ENCODE assay signal across 9 cellular contexts in genomic region chr9:113011911-113012381, GRCh38. TPM values are rescaled to one million over a fixed set of nuclear protein-coding genes. Genes with fewer than 3 reads are reported as not detected.
DNase-seq lines count a peak whose midpoint lies in the region; ATAC-seq and TF ChIP-seq lines count a peak whose summit lies in the region.
"Had no signal": no experiment of that assay in that cellular context is flagged by ENCODE, and none has a peak within 500 bp of the region (broad histone marks: within the 10 kb centered on the region; RNA-seq: fewer than 3 reads in every experiment).

TSS of gene ZNF883 (minus strand) at chr9:113012192.

- H3K79me2 ChIP-seq in fibroblast of lung (ENCODE audit: control insufficient read depth, insufficient read depth, low read length): no peaks in the 10 kb centered on the region

- CTCF ChIA-PET in naive thymus-derived CD4-positive, alpha-beta T cell (lab: Charles Lee): no interaction called here

- ATAC-seq in CD4-positive, CD25-positive, alpha-beta regulatory T cell (ENCODE audit: low read depth in 2 of 2): no peak
- ATAC-seq in naive thymus-derived CD4-positive, alpha-beta T cell: peak; percentile 64
- no peak for ATAC-seq in HG02970 (IDR thresholded peaks at IDR 0.05; ENCODE audit: low FRiP score, unreplicated experiment)

- no peak within 1 kb of the TSS for H3K9ac ChIP-seq in fibroblast of lung (ENCODE audit: insufficient read depth, low read length)
- no peak within 1 kb of the TSS for H3K9ac ChIP-seq in stomach smooth muscle (ENCODE audit: low read length in 2 of 2)

- DNase-seq in CD4-positive, CD25-positive, alpha-beta regulatory T cell: peak in 2 of 3 donors; percentile 25 to 26
- DNase-seq in NCI-H1417 treated with DMSO at 0.1 percent for 48 hours (lab: John Stamatoyannopoulos, UW) (peak; percentile 58), activated T-cell treated with anti-CD3 and anti-CD28 coated beads for 48 hours (ENCODE audit: low read depth) (peak; percentile 4), fibroblast of lung (ENCODE audit: low read depth in 2 of 2) (peak; percentile 69 to 80), GM19240 (ENCODE audit: insufficient read length, low spot score) (no peak)
- DNase-seq in naive thymus-derived CD4-positive, alpha-beta T cell: peak in 8 of 9 donors; percentile 7 to 52 (median 34)

- H3K9me3 ChIP-seq in CD4-positive, CD25-positive, alpha-beta regulatory T cell (ENCODE audit: control insufficient read depth in 2 of 2, low read length in 2 of 2): peaks cover 12 to 14% of the 10 kb centered on the region in 2 experiments
- no peaks in the 10 kb centered on the region for H3K9me3 ChIP-seq in fibroblast of lung (ENCODE audit: control insufficient read depth, insufficient read depth, low read depth, low read length)
- H3K9me3 ChIP-seq in naive thymus-derived CD4-positive, alpha-beta T cell (ENCODE audit: control insufficient read depth in 2 of 3, low read length in 3 of 3): peaks cover 0 to 17% (median 0%) of the 10 kb centered on the region in 3 experiments
- peaks cover 0 to 10% of the 10 kb centered on the region in 2 donors for H3K9me3 ChIP-seq in stomach smooth muscle (ENCODE audit: control insufficient read depth in 2 of 2, low read length in 2 of 2)
- H3K9me3 ChIP-seq: neutrophil had no signal

- H3K27ac Mint-ChIP-seq in CD4-positive, CD25-positive, alpha-beta regulatory T cell: peak within 1 kb of the TSS in 1 of 3 donors; percentile 26
- H3K27ac Mint-ChIP-seq in naive thymus-derived CD4-positive, alpha-beta T cell: peak within 1 kb of the TSS in 3 of 9 donors; percentile 45 to 84 (median 60)

- H3K9me3 Mint-ChIP-seq in CD4-positive, CD25-positive, alpha-beta regulatory T cell: peaks cover 0 to 56% (median 25%) of the 10 kb centered on the region in 7 donors
- H3K9me3 Mint-ChIP-seq in naive thymus-derived CD4-positive, alpha-beta T cell: peaks cover 0 to 94% (median 51%) of the 10 kb centered on the region in 11 donors

- H3K4me3 Mint-ChIP-seq in CD4-positive, CD25-positive, alpha-beta regulatory T cell: peak within 1 kb of the TSS in 2 of 4 donors; percentile 79 to 86
- H3K4me3 Mint-ChIP-seq in naive thymus-derived CD4-positive, alpha-beta T cell: peak within 1 kb of the TSS in 9 of 10 donors; percentile 63 to 86 (median 79)

- H3K4me1 Mint-ChIP-seq in CD4-positive, CD25-positive, alpha-beta regulatory T cell: peaks cover 0 to 3% (median 0%) of the 10 kb centered on the region in 4 donors
- peaks cover 0 to 4% (median 0%) of the 10 kb centered on the region in 7 donors for H3K4me1 Mint-ChIP-seq in naive thymus-derived CD4-positive, alpha-beta T cell

- POLR2A ChIA-PET in naive thymus-derived CD4-positive, alpha-beta T cell (lab: Charles Lee): no interaction called here

- peaks cover 1% of the 10 kb centered on the region for H3K27me3 ChIP-seq in CD4-positive, CD25-positive, alpha-beta regulatory T cell (ENCODE audit: control insufficient read depth, insufficient read depth, low read length)
- H3K27me3 ChIP-seq in fibroblast of lung (ENCODE audit: control insufficient read depth, insufficient read depth, low read length) (no peaks in the 10 kb centered on the region), stomach smooth muscle (ENCODE audit: control insufficient read depth in 1 of 2, insufficient read depth in 2 of 2, low read length in 2 of 2) (no peaks in the 10 kb centered on the region)
- no peaks in the 10 kb centered on the region for H3K27me3 ChIP-seq in naive thymus-derived CD4-positive, alpha-beta T cell (ENCODE audit: control insufficient read depth in 2 of 2, insufficient read depth in 2 of 2, low read length in 2 of 2)

- H2AFZ ChIP-seq in fibroblast of lung (ENCODE audit: low read length): peak within 1 kb of the TSS; percentile 78

- H3K36me3 ChIP-seq in CD4-positive, CD25-positive, alpha-beta regulatory T cell (ENCODE audit: control insufficient read depth, insufficient read depth, low read length): no peaks in the 10 kb centered on the region
- no peaks in the 10 kb centered on the region for H3K36me3 ChIP-seq in fibroblast of lung (ENCODE audit: control insufficient read depth, insufficient read depth, low read length)
- H3K36me3 ChIP-seq in naive thymus-derived CD4-positive, alpha-beta T cell (ENCODE audit: control insufficient read depth in 2 of 3, insufficient read depth in 3 of 3, low read length in 3 of 3): no peaks in the 10 kb centered on the region
- H3K36me3 ChIP-seq in stomach smooth muscle (ENCODE audit: control insufficient read depth in 2 of 2, insufficient read depth in 2 of 2, low read length in 2 of 2): peaks cover 2 to 3% of the 10 kb centered on the region in 2 donors
- H3K36me3 ChIP-seq: neutrophil had no signal

- intact Hi-C loops in naive thymus-derived CD4-positive, alpha-beta T cell (cut with micrococcal nuclease): no loop called here

- H4K20me1 ChIP-seq in fibroblast of lung (ENCODE audit: control insufficient read depth, extremely low read depth, insufficient read depth, low read length): no peaks in the 10 kb centered on the region

- peak within 1 kb of the TSS; percentile 62 for H3K4me2 ChIP-seq in fibroblast of lung (ENCODE audit: extremely low read depth, insufficient read depth, low read length)

- H3K36me3 Mint-ChIP-seq in CD4-positive, CD25-positive, alpha-beta regulatory T cell: peaks cover 5% of the 10 kb centered on the region
- H3K36me3 Mint-ChIP-seq in naive thymus-derived CD4-positive, alpha-beta T cell: peaks cover 0 to 24% (median 16%) of the 10 kb centered on the region in 5 donors

- H3K4me1 ChIP-seq in CD4-positive, CD25-positive, alpha-beta regulatory T cell (ENCODE audit: control insufficient read depth, insufficient read depth, low read length, poor library complexity, severe bottlenecking): no peaks in the 10 kb centered on the region
- H3K4me1 ChIP-seq in fibroblast of lung (ENCODE audit: control insufficient read depth, extremely low read depth, insufficient read depth, low read length) (no peaks in the 10 kb centered on the region), stomach smooth muscle (ENCODE audit: control insufficient read depth, insufficient read depth, low read length) (no peaks in the 10 kb centered on the region)
- H3K4me1 ChIP-seq in naive thymus-derived CD4-positive, alpha-beta T cell (ENCODE audit: control insufficient read depth in 2 of 2, insufficient read depth in 2 of 2, low read length in 2 of 2): no peaks in the 10 kb centered on the region

- TF ChIP-seq CTCF in fibroblast of lung (conservative IDR thresholded peaks at IDR 0.05 in 1 of 2, IDR thresholded peaks at IDR 0.05 in 1 of 2; ENCODE audit: low read depth in 1 of 2, low read length in 2 of 2): peak; percentile 13 to 34

- H3K27me3 Mint-ChIP-seq in CD4-positive, CD25-positive, alpha-beta regulatory T cell: no peaks in the 10 kb centered on the region
- peaks cover 6 to 42% (median 35%) of the 10 kb centered on the region in 5 donors for H3K27me3 Mint-ChIP-seq in naive thymus-derived CD4-positive, alpha-beta T cell

- no peak within 1 kb of the TSS for H3K27ac ChIP-seq in CD4-positive, CD25-positive, alpha-beta regulatory T cell (ENCODE audit: insufficient read depth, low read length, poor library complexity, severe bottlenecking)
- H3K27ac ChIP-seq in fibroblast of lung (ENCODE audit: insufficient read depth, low read length): no peak within 1 kb of the TSS
- H3K27ac ChIP-seq in naive thymus-derived CD4-positive, alpha-beta T cell (ENCODE audit: low read depth, low read length): no peak within 1 kb of the TSS
- no peak within 1 kb of the TSS for H3K27ac ChIP-seq in stomach smooth muscle (ENCODE audit: low read length)
- H3K27ac ChIP-seq: neutrophil had no signal

- no peak within 1 kb of the TSS for H3K4me3 ChIP-seq in CD4-positive, CD25-positive, alpha-beta regulatory T cell (ENCODE audit: low read depth, low read length)
- H3K4me3 ChIP-seq in fibroblast of lung (replicated peaks in 1 of 4; ENCODE audit: control extremely low read depth in 1 of 4, insufficient read depth in 1 of 4, low read depth in 3 of 4, low read length in 4 of 4) (peak within 1 kb of the TSS; percentile 41 to 74 (median 53)), stomach smooth muscle (ENCODE audit: low read length in 2 of 2) (peak within 1 kb of the TSS; percentile 35 to 70)
- peak within 1 kb of the TSS; percentile 34 for H3K4me3 ChIP-seq in naive thymus-derived CD4-positive, alpha-beta T cell (ENCODE audit: low read length)

RNA-seq across cellular contexts. Expression of gene ZNF883, which starts in this region (rescaled TPM):
- total RNA-seq in CD4-positive, CD25-positive, alpha-beta regulatory T cell: 0.52 TPM
- 1 to 10 TPM in 1 of 4 donors, under 1 TPM in 3; 0.25 to 1.1 (median 0.55) TPM for polyA plus RNA-seq in CD4-positive, CD25-positive, alpha-beta regulatory T cell
- 6.2 and 9.7 TPM in 2 replicates for total RNA-seq in fibroblast of lung
- polyA plus RNA-seq in fibroblast of lung: 2.5 and 3.1 TPM in 2 replicates
- polyA plus RNA-seq in fibroblast of lung (2012): 1.5 and 1.9 TPM in 2 replicates
- polyA minus RNA-seq in fibroblast of lung (ENCODE audit: low replicate concordance): 0.85 and 2.2 TPM in 2 replicates
- 1 to 10 TPM in 2 of 5 experiments, under 1 TPM in 1, not detected in 2; 0.64 to 2.1 (median 1.1) TPM for total RNA-seq in naive thymus-derived CD4-positive, alpha-beta T cell
- 1 to 10 TPM in 1 of 2 donors, under 1 TPM in 1; 0.76 to 1.4 TPM for polyA plus RNA-seq in naive thymus-derived CD4-positive, alpha-beta T cell
